In the genomic region with DNA sequence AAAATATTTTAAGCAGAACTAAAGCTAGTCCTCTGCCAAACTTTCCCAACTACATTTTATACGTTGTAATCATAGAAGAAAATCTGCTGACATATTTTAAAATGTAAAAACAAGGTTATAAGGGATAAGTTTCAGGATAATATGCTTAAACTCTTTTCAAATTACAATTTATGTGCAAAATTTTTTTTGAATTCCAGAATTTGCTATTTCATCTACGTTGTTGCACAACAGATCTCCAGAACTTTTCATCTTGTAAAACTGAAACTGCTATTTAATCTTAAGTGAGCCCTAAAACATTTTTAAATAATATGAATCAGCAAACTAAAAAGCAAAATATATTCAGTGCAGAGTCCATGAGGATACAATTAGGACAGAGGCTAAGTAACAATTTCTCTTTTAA, we compare ENCODE assay signal across 29 cellular contexts. TPM values are rescaled to one million over a fixed set of nuclear protein-coding genes. Genes with fewer than 3 reads are reported as not detected.
DNase-seq lines count a peak whose midpoint lies in the region; ATAC-seq and TF ChIP-seq lines count a peak whose summit lies in the region.
"Had no signal": no experiment of that assay in that cellular context is flagged by ENCODE, and none has a peak within 500 bp of the region (broad histone marks: within the 10 kb centered on the region; RNA-seq: fewer than 3 reads in every experiment).

No MANE protein-coding gene starts in this region.

- H3K27me3 ChIP-seq in ACC112 (ENCODE audit: insufficient read depth, low read length) (no peaks in the 10 kb centered on the region), KMS-11 (ENCODE audit: insufficient read depth, low read depth) (no peaks in the 10 kb centered on the region), ascending aorta (no peaks in the 10 kb centered on the region), mesenchymal stem cell (ENCODE audit: control insufficient read depth in 1 of 2, insufficient read depth in 1 of 2, low read length in 2 of 2) (no peaks in the 10 kb centered on the region)
- H3K27me3 ChIP-seq: BLaER1 treated with 17β-estradiol and CSF1 and Interleukin-3, amounts not matched to agents 10 nM and 100 nM; cardiac muscle cell; colonic mucosa; SJSA1; stomach; transverse colon had no signal

- no peak overlapping the region for H3K23ac ChIP-seq in mesenchymal stem cell (ENCODE audit: low read length in 2 of 2)

- no peak overlapping the region for H2BK12ac ChIP-seq in mesenchymal stem cell (ENCODE audit: low read length in 2 of 2)

- H3K79me1 ChIP-seq in mesenchymal stem cell (replicated peaks; ENCODE audit: low read length, poor library complexity, severe bottlenecking): peaks cover 6% of the 10 kb centered on the region

- H2AFZ ChIP-seq in ACC112 (ENCODE audit: low read length, unreplicated experiment) (peak overlapping the region; percentile 20), KMS-11 (ENCODE audit: low read depth) (no peak overlapping the region), mesenchymal stem cell (ENCODE audit: low read depth, low read length) (no peak overlapping the region)

- H3K14ac ChIP-seq in mesenchymal stem cell (ENCODE audit: low read length in 2 of 2): no peak overlapping the region

- H4K20me1 ChIP-seq in KMS-11 (ENCODE audit: insufficient read depth): no peaks in the 10 kb centered on the region

- ATAC-seq in HG03457 (IDR thresholded peaks at IDR 0.05; ENCODE audit: unreplicated experiment): no peak
- ATAC-seq: A549; activated T-helper 17 cell treated with anti-CD3 and anti-CD28 coated beads, Interleukin-2, amount 50 U/mL, for 72 hours; esophagus mucosa; GM12878; HepG2; natural killer cell had no signal

- H2BK120ac ChIP-seq in mesenchymal stem cell (ENCODE audit: low read depth, low read length): no peak overlapping the region

- no peak overlapping the region for H4K8ac ChIP-seq in mesenchymal stem cell (ENCODE audit: low read length)

- H3K18ac ChIP-seq in mesenchymal stem cell (ENCODE audit: low read depth in 1 of 2, low read length in 2 of 2): no peak overlapping the region

- no peak overlapping the region for H2BK5ac ChIP-seq in mesenchymal stem cell (ENCODE audit: low read depth, low read length, poor library complexity, severe bottlenecking)

- DNase-seq in ascending aorta (ENCODE audit: low spot score in 2 of 2) (no peak), mesenchymal stem cell (no peak), DMS53 (lab: John Stamatoyannopoulos, UW) (no peak), AG20443 (ENCODE audit: low spot score) (no peak), AG08396 (ENCODE audit: low spot score) (no peak)
- DNase-seq: activated CD4-positive, alpha-beta memory T cell treated with anti-CD3 and anti-CD28 coated beads for 36 hours; activated CD4-positive, CD25-positive, alpha-beta regulatory T cell treated with anti-CD3 and anti-CD28 coated beads, Interleukin-2, amount 50 U/mL, for 72 hours; activated CD8-positive, alpha-beta memory T cell treated with anti-CD3 and anti-CD28 coated beads, Interleukin-2, amount 50 U/mL, for 4 hours; aorta; colonic mucosa; natural killer cell; NCI-H1105 treated with DMSO at 0.1 percent for 48 hours; NCI-H2029; NCI-H526 treated with DMSO at 0.1 percent for 48 hours; stimulated activated CD4-positive, alpha-beta T cell treated with anti-CD3 and anti-CD28 coated beads, Interleukin-2, amount 100 ng/mL, for 24 hours; stomach; transverse colon had no signal

- peak overlapping the region; percentile 59 for H3K4me3 ChIP-seq in ACC112 (ENCODE audit: low read depth, low read length)
- H3K4me3 ChIP-seq in KMS-11 (IDR thresholded peaks at IDR 0.05; ENCODE audit: insufficient read depth, low read depth, low read length): no peak overlapping the region
- H3K4me3 ChIP-seq in ascending aorta: peak overlapping the region; percentile 3
- H3K4me3 ChIP-seq in mesenchymal stem cell (ENCODE audit: insufficient read depth in 1 of 2, low read depth in 1 of 2, low read length in 2 of 2): peak overlapping the region in 1 of 2 experiments; percentile 38
- H3K4me3 ChIP-seq: A549; BLaER1 treated with 17β-estradiol and CSF1 and Interleukin-3, amounts not matched to agents 10 nM and 100 nM; cardiac muscle cell; colonic mucosa; GM12878; SJSA1; smooth muscle cell; stomach; transverse colon had no signal

- H3K27ac ChIP-seq in ACC112 (ENCODE audit: low read depth, low read length) (peak overlapping the region; percentile 20; the same call in 1 of the 2 replicates), KMS-11 (peak overlapping the region; percentile 96), ascending aorta (peak overlapping the region in 1 of 2 donors; percentile 20), mesenchymal stem cell (ENCODE audit: low read length, poor library complexity, severe bottlenecking) (no peak overlapping the region)
- H3K27ac ChIP-seq: A549; BLaER1 treated with 17β-estradiol and CSF1 and Interleukin-3, amounts not matched to agents 10 nM and 100 nM; cardiac muscle cell; colonic mucosa; SJSA1 had no signal

- H3K4me2 ChIP-seq in KMS-11 (peak overlapping the region; percentile 99), mesenchymal stem cell (ENCODE audit: low read length, poor library complexity, severe bottlenecking) (no peak overlapping the region)
- H3K4me2 ChIP-seq: A549, smooth muscle cell had no signal

- no peak overlapping the region for H2AK5ac ChIP-seq in mesenchymal stem cell (ENCODE audit: low read length, severe bottlenecking)

- H3K9me3 ChIP-seq in ascending aorta: no peaks in the 10 kb centered on the region
- H3K9me3 ChIP-seq in mesenchymal stem cell (ENCODE audit: control insufficient read depth, low read length): no peaks in the 10 kb centered on the region
- H3K9me3 ChIP-seq: A549; BLaER1 treated with 17β-estradiol and CSF1 and Interleukin-3, amounts not matched to agents 10 nM and 100 nM; colonic mucosa; SJSA1; stomach; transverse colon had no signal

- TF ChIP-seq CTCF in KMS-11 (conservative IDR thresholded peaks at IDR 0.05; ENCODE audit: low read depth, low read length): no peak
- no peak for TF ChIP-seq CTCF in ascending aorta (IDR thresholded peaks at IDR 0.05)

- intact Hi-C loops in ascending aorta (cut with DNase I): no loop called here

- no peak overlapping the region for H3K4ac ChIP-seq in mesenchymal stem cell (ENCODE audit: low read depth in 1 of 2, low read length in 2 of 2)

- peak overlapping the region; percentile 63 for H3K9ac ChIP-seq in KMS-11
- H3K9ac ChIP-seq in mesenchymal stem cell (ENCODE audit: low read length): peak overlapping the region; percentile 80
- H3K9ac ChIP-seq: BLaER1 treated with 17β-estradiol and CSF1 and Interleukin-3, amounts not matched to agents 10 nM and 100 nM had no signal

- no peak overlapping the region for H4K91ac ChIP-seq in mesenchymal stem cell (ENCODE audit: low read length)

- peaks cover 38% of the 10 kb centered on the region for H3K4me1 ChIP-seq in ACC112 (ENCODE audit: control insufficient read depth, insufficient read depth, low read length, unreplicated experiment)
- H3K4me1 ChIP-seq in KMS-11 (ENCODE audit: low read depth, poor library complexity, severe bottlenecking): peaks cover 91% of the 10 kb centered on the region
- peaks cover 2 to 11% of the 10 kb centered on the region in 2 donors for H3K4me1 ChIP-seq in ascending aorta
- H3K4me1 ChIP-seq in mesenchymal stem cell (ENCODE audit: control insufficient read depth, insufficient read depth, low read depth, low read length): peaks cover 3% of the 10 kb centered on the region

- H3K36me3 ChIP-seq in ACC112 (ENCODE audit: insufficient read depth, low read length): peaks cover 5% of the 10 kb centered on the region
- peaks cover 19% of the 10 kb centered on the region; the same call in 1 of the 2 replicates for H3K36me3 ChIP-seq in KMS-11 (ENCODE audit: insufficient read depth)
- H3K36me3 ChIP-seq in ascending aorta: no peaks in the 10 kb centered on the region
- H3K36me3 ChIP-seq in mesenchymal stem cell (ENCODE audit: control insufficient read depth in 1 of 2, insufficient read depth in 2 of 2, low read depth in 1 of 2, low read length in 2 of 2): peaks cover 0 to 24% of the 10 kb centered on the region in 2 experiments
- H3K36me3 ChIP-seq: cardiac muscle cell, colonic mucosa, stomach, transverse colon had no signal

- H3K79me2 ChIP-seq in ACC112 (ENCODE audit: control insufficient read depth, insufficient read depth, low read length, unreplicated experiment) (peaks cover 43% of the 10 kb centered on the region), KMS-11 (ENCODE audit: insufficient read depth, low read depth) (peaks cover 95% of the 10 kb centered on the region)

- WGBS in mesenchymal stem cell: 100% methylated on average over 1 of the region's 2 CpGs

- no peak overlapping the region for H2BK15ac ChIP-seq in mesenchymal stem cell (ENCODE audit: low read depth, poor library complexity, severe bottlenecking)

RNA-seq across cellular contexts. Expression of gene EDEM3, which starts 5.9 kb away (rescaled TPM):
- 23.1 TPM for total RNA-seq in ascending aorta
- 52.7 TPM for polyA plus RNA-seq in mesenchymal stem cell (2013, experiment 1 of 2)
- 58.0 TPM for polyA plus RNA-seq in mesenchymal stem cell (2013, experiment 2 of 2)
